ENCODE assay signal across 3 cellular contexts in the genomic region with DNA sequence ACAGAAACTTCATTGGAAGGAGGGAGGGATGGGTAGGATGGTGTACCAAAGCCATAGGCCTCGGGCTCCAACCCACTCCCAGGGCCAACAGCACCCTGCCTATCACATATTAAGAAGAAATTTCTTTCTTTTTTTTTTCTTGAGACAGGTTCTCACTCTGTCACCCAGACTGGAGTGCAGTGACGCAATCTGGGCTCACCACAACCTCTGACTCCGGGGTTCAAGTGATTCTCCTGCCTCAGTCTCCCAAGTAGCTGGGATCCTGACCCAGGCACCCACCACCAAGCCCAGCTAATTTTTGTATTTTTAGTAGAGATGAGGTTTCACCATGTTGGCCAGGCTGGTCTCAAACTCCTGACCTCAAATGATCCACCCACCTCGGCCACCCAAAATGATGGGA. TPM values are rescaled to one million over a fixed set of nuclear protein-coding genes. Genes with fewer than 3 reads are reported as not detected.
"Had no signal": no experiment of that assay in that cellular context is flagged by ENCODE, and none has a peak within 500 bp of the region (broad histone marks: within the 10 kb centered on the region; RNA-seq: fewer than 3 reads in every experiment).

No MANE protein-coding gene starts in this region.

RNA-seq across cellular contexts. Expression of a gene that starts 40.5 kb away (rescaled TPM):
- total RNA-seq: activated CD4-positive, alpha-beta memory T cell treated with anti-CD3 and anti-CD28 coated beads, Interleukin-2, amount 10 ng/mL, durations not matched to agents 7 days and 5 days; activated CD8-positive, alpha-beta memory T cell treated with anti-CD3 and anti-CD28 coated beads, Interleukin-2, amount 10 ng/mL, durations not matched to agents 7 days and 5 days; activated CD8-positive, alpha-beta T cell treated with anti-CD3 and anti-CD28 coated beads, Interleukin-2, amount 10 ng/mL, durations not matched to agents 7 days and 5 days had no signal
